ENCODE assay signal across 8 cellular contexts in the genomic region with DNA sequence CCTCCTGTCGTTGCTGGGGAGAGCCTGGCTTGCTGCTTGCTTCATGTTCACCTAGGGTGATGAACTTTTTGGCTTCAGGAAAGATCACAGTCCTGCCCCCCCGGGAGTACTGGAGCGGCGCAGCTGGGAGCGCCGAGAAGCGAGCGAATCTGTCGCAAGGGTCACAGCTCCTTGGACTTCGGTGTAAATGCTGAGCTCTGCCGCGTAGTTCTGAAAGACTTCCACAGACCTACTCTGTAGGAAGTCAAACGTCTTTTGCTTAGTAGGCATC. TPM values are rescaled to one million over a fixed set of nuclear protein-coding genes. Genes with fewer than 3 reads are reported as not detected.
DNase-seq lines count a peak whose midpoint lies in the region; ATAC-seq and TF ChIP-seq lines count a peak whose summit lies in the region.

No MANE protein-coding gene starts in this region.

- peaks cover 6% of the 10 kb centered on the region for H3K36me3 ChIP-seq in thoracic aorta

- no peaks in the 10 kb centered on the region for H3K27me3 Mint-ChIP-seq in Calu3 (ENCODE audit: unreplicated experiment)
- no peaks in the 10 kb centered on the region for H3K27me3 Mint-ChIP-seq in MCF 10A (ENCODE audit: insufficient read depth, unreplicated experiment)

- POLR2A ChIA-PET in MCF 10A (lab: Yijun Ruan, JAX), result interaction anchor here (0.8 to 5.4 kb wide), 14 partner anchors 11 to 936 kb away, joined by 3 to 125 read pairs (median 4); a partner anchor contains a TSS

- H3K9me3 ChIP-seq in thoracic aorta, result no peaks in the 10 kb centered on the region

- DNase-seq in Calu3, result no peak
- DNase-seq in M059J (ENCODE audit: low read depth), result peak; percentile 34
- peak; percentile 35 for DNase-seq in MCF 10A (ENCODE audit: unreplicated experiment)
- DNase-seq in left kidney (ENCODE audit: low read depth, low spot score), result peak; percentile 70
- DNase-seq in thoracic aorta (ENCODE audit: low spot score), result no peak
- DNase-seq in NCI-H2081 treated with DMSO at 0.1 percent for 48 hours (lab: John Stamatoyannopoulos, UW), result no peak

- ATAC-seq in thoracic aorta (ENCODE audit: insufficient number of reproducible peaks, low FRiP score, low read depth) (no peak), HG02885 (IDR thresholded peaks at IDR 0.05; ENCODE audit: poor library complexity, unreplicated experiment) (no peak), GM21717 (IDR thresholded peaks at IDR 0.05; ENCODE audit: unreplicated experiment) (no peak)

- H3K27ac ChIP-seq in thoracic aorta, result peak overlapping the region; percentile 81 to 96

- H3K4me3 ChIP-seq in thoracic aorta, result peak overlapping the region; percentile 77

- CTCF ChIA-PET in Calu3 (lab: Charles Lee), result interaction anchor here (0.6 kb wide), 1 partner anchor 195 kb away, joined by 6 read pairs; no protein-coding TSS in a partner anchor
- CTCF ChIA-PET in MCF 10A (lab: Yijun Ruan, JAX), result interaction anchor here (0.6 to 1.6 kb wide), 5 partner anchors 12 to 104 kb away, joined by 3 to 5 read pairs (median 3); no protein-coding TSS in a partner anchor

- H3K36me3 Mint-ChIP-seq in Calu3 (ENCODE audit: insufficient read depth, unreplicated experiment) (peaks cover 45% of the 10 kb centered on the region), MCF 10A (ENCODE audit: insufficient read depth, unreplicated experiment) (peaks cover 26% of the 10 kb centered on the region)

- H3K9me3 Mint-ChIP-seq in Calu3 (ENCODE audit: low read depth, unreplicated experiment), result no peaks in the 10 kb centered on the region
- no peaks in the 10 kb centered on the region for H3K9me3 Mint-ChIP-seq in MCF 10A (ENCODE audit: unreplicated experiment)

- intact Hi-C loops in Calu3 (cut with micrococcal nuclease; ENCODE audit: unreplicated experiment) (loop anchor here (5.0 kb wide), 1 partner anchor 101 kb away; no protein-coding TSS in a partner anchor), MCF 10A (cut with micrococcal nuclease) (loop anchor here (10.0 kb wide), 1 partner anchor 339 kb away; no protein-coding TSS in a partner anchor)

- peak overlapping the region; percentile 90 for H3K4me3 Mint-ChIP-seq in Calu3 (ENCODE audit: low read depth, unreplicated experiment)
- peak overlapping the region; percentile 92 for H3K4me3 Mint-ChIP-seq in MCF 10A (ENCODE audit: unreplicated experiment)

- H3K27me3 ChIP-seq in thoracic aorta (replicated peaks; ENCODE audit: insufficient read depth), result no peaks in the 10 kb centered on the region

- no peak for TF ChIP-seq CTCF in Calu3 (IDR thresholded peaks at IDR 0.05; ENCODE audit: unreplicated experiment)
- no peak for TF ChIP-seq CTCF in MCF 10A (IDR thresholded peaks at IDR 0.05; ENCODE audit: unreplicated experiment)
- no peak for TF ChIP-seq CTCF in thoracic aorta (IDR thresholded peaks at IDR 0.05)

- BruUV-seq in Calu3 (replicated peaks; lab: Mats Ljungman, UMichigan) (TSS peak; percentile 54), MCF 10A (replicated peaks; lab: Mats Ljungman, UMichigan) (no TSS peak)

- H3K4me1 Mint-ChIP-seq in Calu3 (ENCODE audit: low read depth, unreplicated experiment), result no peaks in the 10 kb centered on the region
- H3K4me1 Mint-ChIP-seq in MCF 10A (ENCODE audit: insufficient read depth, unreplicated experiment), result no peaks in the 10 kb centered on the region

- peaks cover 20 to 26% of the 10 kb centered on the region in 2 donors for H3K4me1 ChIP-seq in thoracic aorta (ENCODE audit: control insufficient read depth in 1 of 2, low read depth in 2 of 2)

- H3K27ac Mint-ChIP-seq in Calu3 (ENCODE audit: unreplicated experiment), result no peak overlapping the region
- peak overlapping the region; percentile 91 for H3K27ac Mint-ChIP-seq in MCF 10A (ENCODE audit: low read depth, unreplicated experiment)

RNA-seq across cellular contexts. Expression of a gene that starts 2.7 kb away (rescaled TPM):
- total RNA-seq in Calu3 (2022) (8.4 and 8.9 TPM in 2 replicates), MCF 10A (2022) (7.4 and 10.0 TPM in 2 replicates), thoracic aorta (10 to 100 TPM; 11.6 to 26.3 TPM)
- 5.8 and 12.4 TPM in 2 replicates for total RNA-seq in M059J (2014; rRNA removed; shearing (Covaris generic))

RNA-seq across cellular contexts. Expression of a gene that starts 10.3 kb away (rescaled TPM):
- total RNA-seq in Calu3 (2022), result 19.4 and 24.8 TPM in 2 replicates
- total RNA-seq in M059J (2014; rRNA removed; shearing (Covaris generic)), result 25.3 and 28.5 TPM in 2 replicates
- total RNA-seq in MCF 10A (2022), result 104 and 121 TPM in 2 replicates
- total RNA-seq in thoracic aorta, result 10 to 100 TPM; 45.9 to 70.4 TPM

Comparison
In these comparisons a context has a peak if more than half of its experiments do, and no peak if none do; other contexts are left out.
1. DNase-seq: peak in M059J (single experiment), MCF 10A (single experiment) and left kidney (single experiment); none in Calu3 (single experiment), thoracic aorta (single experiment) and NCI-H2081 treated with DMSO at 0.1 percent for 48 hours (single experiment).